1 cellular context compared by ENCODE assay signal in the genomic region with DNA sequence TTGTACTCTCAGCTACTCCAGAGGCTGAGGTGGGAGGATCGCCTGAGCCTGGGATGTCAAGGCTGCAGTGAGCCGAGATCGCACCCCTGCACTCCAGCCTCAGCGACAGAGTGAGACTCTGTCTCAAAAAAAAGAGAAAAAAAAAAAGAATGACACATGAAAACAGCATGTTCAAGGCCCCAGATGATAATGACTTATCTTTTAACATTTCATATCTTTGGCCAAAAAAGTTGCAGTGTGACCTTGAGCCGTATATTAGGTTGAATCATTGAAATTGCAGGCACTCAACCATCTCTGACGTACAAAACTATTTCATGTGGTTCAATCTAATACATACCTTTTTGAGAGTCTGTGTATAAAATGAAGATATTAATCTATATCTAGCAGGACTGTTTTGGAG.
TF ChIP-seq lines count a peak whose summit lies in the region.

No MANE protein-coding gene starts in this region.

TF ChIP-seq in K562, 482 proteins besides CTCF, POLR2A, EP300 and RAD21 (continued from another document):
- TF ChIP-seq, protein P1, sequence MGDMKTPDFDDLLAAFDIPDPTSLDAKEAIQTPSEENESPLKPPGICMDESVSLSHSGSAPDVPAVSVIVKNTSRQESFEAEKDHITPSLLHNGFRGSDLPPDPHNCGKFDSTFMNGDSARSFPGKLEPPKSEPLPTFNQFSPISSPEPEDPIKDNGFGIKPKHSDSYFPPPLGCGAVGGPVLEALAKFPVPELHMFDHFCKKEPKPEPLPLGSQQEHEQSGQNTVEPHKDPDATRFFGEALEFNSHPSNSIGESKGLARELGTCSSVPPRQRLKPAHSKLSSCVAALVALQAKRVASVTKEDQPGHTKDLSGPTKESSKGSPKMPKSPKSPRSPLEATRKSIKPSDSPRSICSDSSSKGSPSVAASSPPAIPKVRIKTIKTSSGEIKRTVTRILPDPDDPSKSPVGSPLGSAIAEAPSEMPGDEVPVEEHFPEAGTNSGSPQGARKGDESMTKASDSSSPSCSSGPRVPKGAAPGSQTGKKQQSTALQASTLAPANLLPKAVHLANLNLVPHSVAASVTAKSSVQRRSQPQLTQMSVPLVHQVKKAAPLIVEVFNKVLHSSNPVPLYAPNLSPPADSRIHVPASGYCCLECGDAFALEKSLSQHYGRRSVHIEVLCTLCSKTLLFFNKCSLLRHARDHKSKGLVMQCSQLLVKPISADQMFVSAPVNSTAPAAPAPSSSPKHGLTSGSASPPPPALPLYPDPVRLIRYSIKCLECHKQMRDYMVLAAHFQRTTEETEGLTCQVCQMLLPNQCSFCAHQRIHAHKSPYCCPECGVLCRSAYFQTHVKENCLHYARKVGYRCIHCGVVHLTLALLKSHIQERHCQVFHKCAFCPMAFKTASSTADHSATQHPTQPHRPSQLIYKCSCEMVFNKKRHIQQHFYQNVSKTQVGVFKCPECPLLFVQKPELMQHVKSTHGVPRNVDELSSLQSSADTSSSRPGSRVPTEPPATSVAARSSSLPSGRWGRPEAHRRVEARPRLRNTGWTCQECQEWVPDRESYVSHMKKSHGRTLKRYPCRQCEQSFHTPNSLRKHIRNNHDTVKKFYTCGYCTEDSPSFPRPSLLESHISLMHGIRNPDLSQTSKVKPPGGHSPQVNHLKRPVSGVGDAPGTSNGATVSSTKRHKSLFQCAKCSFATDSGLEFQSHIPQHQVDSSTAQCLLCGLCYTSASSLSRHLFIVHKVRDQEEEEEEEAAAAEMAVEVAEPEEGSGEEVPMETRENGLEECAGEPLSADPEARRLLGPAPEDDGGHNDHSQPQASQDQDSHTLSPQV (IDR thresholded peaks at IDR 0.05): peak; percentile 32; the same call in 1 of the 2 replicates
- TF ChIP-seq TFAM (CRISPR knock-in tag; conservative IDR thresholded peaks at IDR 0.05) (no peak), SREBF2 (CRISPR knock-in tag; IDR thresholded peaks at IDR 0.05) (no peak), ZNF384 (IDR thresholded peaks at IDR 0.05; ENCODE audit: low read depth, low read length) (0 out of 2 replicates have a peak, but pooled peaks have one; percentile 70), MEF2D (tag; conservative IDR thresholded peaks at IDR 0.05; ENCODE audit: low read depth) (no peak), SOX6 (IDR thresholded peaks at IDR 0.05) (0 out of 2 replicates have a peak, but pooled peaks have one; percentile 20), POLR3A (IDR thresholded peaks at IDR 0.05; ENCODE audit: borderline replicate concordance, extremely low read depth, insufficient read depth, insufficient read length) (no peak), TEAD2 (tag; IDR thresholded peaks at IDR 0.05) (no peak), HDAC8 (tag; IDR thresholded peaks at IDR 0.05) (no peak), IFI16 (CRISPR knock-in tag; IDR thresholded peaks at IDR 0.05) (no peak), PTRF (tag; IDR thresholded peaks at IDR 0.05) (no peak), ZNF76 (CRISPR knock-in tag; IDR thresholded peaks at IDR 0.05; ENCODE audit: borderline replicate concordance) (no peak), DNMT1 (IDR thresholded peaks at IDR 0.05) (no peak), ZNF212 (CRISPR knock-in tag; IDR thresholded peaks at IDR 0.05) (no peak), POLR2H (tag; IDR thresholded peaks at IDR 0.05; ENCODE audit: low read depth) (no peak), ZNF778 (CRISPR knock-in tag; IDR thresholded peaks at IDR 0.05) (no peak), MBD2 (IDR thresholded peaks at IDR 0.05; ENCODE audit: borderline replicate concordance, low read depth) (no peak), SIN3B (IDR thresholded peaks at IDR 0.05; ENCODE audit: low read depth) (no peak), TGIF2 (CRISPR knock-in tag; IDR thresholded peaks at IDR 0.05) (no peak), HMG20A (CRISPR knock-in tag; conservative IDR thresholded peaks at IDR 0.05) (no peak), XRCC4 (IDR thresholded peaks at IDR 0.05; ENCODE audit: extremely low read depth, insufficient read depth, insufficient read length) (no peak), MED1 (CRISPR knock-in tag; IDR thresholded peaks at IDR 0.05; ENCODE audit: borderline replicate concordance) (no peak), MCM5 (IDR thresholded peaks at IDR 0.05; ENCODE audit: low read depth) (no peak), SMARCB1 (IDR thresholded peaks at IDR 0.05; ENCODE audit: insufficient read length, low read depth) (no peak), RBM25 (IDR thresholded peaks at IDR 0.05; ENCODE audit: low read depth, low read length, severe bottlenecking) (no peak), ZNF133 (CRISPR knock-in tag; IDR thresholded peaks at IDR 0.05) (no peak), DACH1 (IDR thresholded peaks at IDR 0.05; ENCODE audit: partially characterized antibody) (no peak), ASH1L (IDR thresholded peaks at IDR 0.05; ENCODE audit: borderline replicate concordance, low read depth, partially characterized antibody) (no peak), KDM5B (IDR thresholded peaks at IDR 0.05; ENCODE audit: insufficient replicate concordance, low read depth, low read length) (no peak), HNRNPUL1 (IDR thresholded peaks at IDR 0.05; ENCODE audit: low read length) (no peak), TAF7 (tag; IDR thresholded peaks at IDR 0.05) (no peak)
- TF ChIP-seq, protein P2, sequence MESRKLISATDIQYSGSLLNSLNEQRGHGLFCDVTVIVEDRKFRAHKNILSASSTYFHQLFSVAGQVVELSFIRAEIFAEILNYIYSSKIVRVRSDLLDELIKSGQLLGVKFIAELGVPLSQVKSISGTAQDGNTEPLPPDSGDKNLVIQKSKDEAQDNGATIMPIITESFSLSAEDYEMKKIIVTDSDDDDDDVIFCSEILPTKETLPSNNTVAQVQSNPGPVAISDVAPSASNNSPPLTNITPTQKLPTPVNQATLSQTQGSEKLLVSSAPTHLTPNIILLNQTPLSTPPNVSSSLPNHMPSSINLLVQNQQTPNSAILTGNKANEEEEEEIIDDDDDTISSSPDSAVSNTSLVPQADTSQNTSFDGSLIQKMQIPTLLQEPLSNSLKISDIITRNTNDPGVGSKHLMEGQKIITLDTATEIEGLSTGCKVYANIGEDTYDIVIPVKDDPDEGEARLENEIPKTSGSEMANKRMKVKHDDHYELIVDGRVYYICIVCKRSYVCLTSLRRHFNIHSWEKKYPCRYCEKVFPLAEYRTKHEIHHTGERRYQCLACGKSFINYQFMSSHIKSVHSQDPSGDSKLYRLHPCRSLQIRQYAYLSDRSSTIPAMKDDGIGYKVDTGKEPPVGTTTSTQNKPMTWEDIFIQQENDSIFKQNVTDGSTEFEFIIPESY (CRISPR knock-in tag; IDR thresholded peaks at IDR 0.05): no peak
- TF ChIP-seq, protein P3, sequence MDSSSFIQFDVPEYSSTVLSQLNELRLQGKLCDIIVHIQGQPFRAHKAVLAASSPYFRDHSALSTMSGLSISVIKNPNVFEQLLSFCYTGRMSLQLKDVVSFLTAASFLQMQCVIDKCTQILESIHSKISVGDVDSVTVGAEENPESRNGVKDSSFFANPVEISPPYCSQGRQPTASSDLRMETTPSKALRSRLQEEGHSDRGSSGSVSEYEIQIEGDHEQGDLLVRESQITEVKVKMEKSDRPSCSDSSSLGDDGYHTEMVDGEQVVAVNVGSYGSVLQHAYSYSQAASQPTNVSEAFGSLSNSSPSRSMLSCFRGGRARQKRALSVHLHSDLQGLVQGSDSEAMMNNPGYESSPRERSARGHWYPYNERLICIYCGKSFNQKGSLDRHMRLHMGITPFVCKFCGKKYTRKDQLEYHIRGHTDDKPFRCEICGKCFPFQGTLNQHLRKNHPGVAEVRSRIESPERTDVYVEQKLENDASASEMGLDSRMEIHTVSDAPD (CRISPR knock-in tag; IDR thresholded peaks at IDR 0.05): no peak
- TF ChIP-seq, protein P4, sequence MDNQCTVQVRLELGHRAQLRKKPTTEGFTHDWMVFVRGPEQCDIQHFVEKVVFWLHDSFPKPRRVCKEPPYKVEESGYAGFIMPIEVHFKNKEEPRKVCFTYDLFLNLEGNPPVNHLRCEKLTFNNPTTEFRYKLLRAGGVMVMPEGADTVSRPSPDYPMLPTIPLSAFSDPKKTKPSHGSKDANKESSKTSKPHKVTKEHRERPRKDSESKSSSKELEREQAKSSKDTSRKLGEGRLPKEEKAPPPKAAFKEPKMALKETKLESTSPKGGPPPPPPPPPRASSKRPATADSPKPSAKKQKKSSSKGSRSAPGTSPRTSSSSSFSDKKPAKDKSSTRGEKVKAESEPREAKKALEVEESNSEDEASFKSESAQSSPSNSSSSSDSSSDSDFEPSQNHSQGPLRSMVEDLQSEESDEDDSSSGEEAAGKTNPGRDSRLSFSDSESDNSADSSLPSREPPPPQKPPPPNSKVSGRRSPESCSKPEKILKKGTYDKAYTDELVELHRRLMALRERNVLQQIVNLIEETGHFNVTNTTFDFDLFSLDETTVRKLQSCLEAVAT (IDR thresholded peaks at IDR 0.05): no peak
- TF ChIP-seq, protein P5, sequence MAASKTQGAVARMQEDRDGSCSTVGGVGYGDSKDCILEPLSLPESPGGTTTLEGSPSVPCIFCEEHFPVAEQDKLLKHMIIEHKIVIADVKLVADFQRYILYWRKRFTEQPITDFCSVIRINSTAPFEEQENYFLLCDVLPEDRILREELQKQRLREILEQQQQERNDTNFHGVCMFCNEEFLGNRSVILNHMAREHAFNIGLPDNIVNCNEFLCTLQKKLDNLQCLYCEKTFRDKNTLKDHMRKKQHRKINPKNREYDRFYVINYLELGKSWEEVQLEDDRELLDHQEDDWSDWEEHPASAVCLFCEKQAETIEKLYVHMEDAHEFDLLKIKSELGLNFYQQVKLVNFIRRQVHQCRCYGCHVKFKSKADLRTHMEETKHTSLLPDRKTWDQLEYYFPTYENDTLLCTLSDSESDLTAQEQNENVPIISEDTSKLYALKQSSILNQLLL (CRISPR knock-in tag; IDR thresholded peaks at IDR 0.05; ENCODE audit: borderline replicate concordance): no peak
- TF ChIP-seq, protein P6, sequence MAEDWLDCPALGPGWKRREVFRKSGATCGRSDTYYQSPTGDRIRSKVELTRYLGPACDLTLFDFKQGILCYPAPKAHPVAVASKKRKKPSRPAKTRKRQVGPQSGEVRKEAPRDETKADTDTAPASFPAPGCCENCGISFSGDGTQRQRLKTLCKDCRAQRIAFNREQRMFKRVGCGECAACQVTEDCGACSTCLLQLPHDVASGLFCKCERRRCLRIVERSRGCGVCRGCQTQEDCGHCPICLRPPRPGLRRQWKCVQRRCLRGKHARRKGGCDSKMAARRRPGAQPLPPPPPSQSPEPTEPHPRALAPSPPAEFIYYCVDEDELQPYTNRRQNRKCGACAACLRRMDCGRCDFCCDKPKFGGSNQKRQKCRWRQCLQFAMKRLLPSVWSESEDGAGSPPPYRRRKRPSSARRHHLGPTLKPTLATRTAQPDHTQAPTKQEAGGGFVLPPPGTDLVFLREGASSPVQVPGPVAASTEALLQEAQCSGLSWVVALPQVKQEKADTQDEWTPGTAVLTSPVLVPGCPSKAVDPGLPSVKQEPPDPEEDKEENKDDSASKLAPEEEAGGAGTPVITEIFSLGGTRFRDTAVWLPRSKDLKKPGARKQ (CRISPR knock-in tag; IDR thresholded peaks at IDR 0.05): no peak
